ENCODE assay signal across 1 cellular context in the genomic region with DNA sequence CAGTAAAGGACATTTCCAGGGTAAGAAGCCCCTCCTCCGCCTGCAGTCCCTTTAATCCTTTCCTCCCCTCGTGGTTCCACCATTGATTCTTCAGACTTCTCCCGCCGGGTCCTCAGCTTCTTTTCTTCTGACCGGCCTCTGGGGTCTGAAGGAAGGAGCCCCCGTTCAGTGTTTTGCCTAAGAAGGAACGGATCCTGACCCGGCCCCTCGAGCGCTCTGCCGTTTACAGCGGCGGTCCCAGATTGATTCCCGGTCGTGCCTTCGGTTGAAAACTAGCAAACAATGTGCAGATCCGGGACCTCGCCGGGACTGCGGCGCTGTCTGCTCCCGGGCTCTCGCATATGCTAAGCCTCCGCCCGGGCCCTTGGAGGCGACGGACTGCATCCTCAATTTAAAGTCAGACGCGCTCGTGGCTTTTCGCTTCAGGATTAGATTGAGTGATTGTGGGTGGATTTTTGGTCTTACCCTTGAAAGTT.
A peak's percentile ranks its signal among the peaks of the same experiment; 100 is the strongest.
TF ChIP-seq lines count a peak whose summit lies in the region.

No MANE protein-coding gene starts in this region.

TF ChIP-seq in HepG2, 621 proteins besides CTCF, POLR2A, EP300 and RAD21 (continued from another document and continues in another):
- TF ChIP-seq THAP8 (CRISPR knock-in tag; IDR thresholded peaks at IDR 0.05; ENCODE audit: borderline replicate concordance), result no peak
- 0 out of 2 replicates have a peak, but pooled peaks have one; percentile 20 for TF ChIP-seq ZNF256 (CRISPR knock-in tag; conservative IDR thresholded peaks at IDR 0.05)
- no peak for TF ChIP-seq ETV5 (CRISPR knock-in tag; IDR thresholded peaks at IDR 0.05; ENCODE audit: borderline replicate concordance)
- TF ChIP-seq, protein P1, sequence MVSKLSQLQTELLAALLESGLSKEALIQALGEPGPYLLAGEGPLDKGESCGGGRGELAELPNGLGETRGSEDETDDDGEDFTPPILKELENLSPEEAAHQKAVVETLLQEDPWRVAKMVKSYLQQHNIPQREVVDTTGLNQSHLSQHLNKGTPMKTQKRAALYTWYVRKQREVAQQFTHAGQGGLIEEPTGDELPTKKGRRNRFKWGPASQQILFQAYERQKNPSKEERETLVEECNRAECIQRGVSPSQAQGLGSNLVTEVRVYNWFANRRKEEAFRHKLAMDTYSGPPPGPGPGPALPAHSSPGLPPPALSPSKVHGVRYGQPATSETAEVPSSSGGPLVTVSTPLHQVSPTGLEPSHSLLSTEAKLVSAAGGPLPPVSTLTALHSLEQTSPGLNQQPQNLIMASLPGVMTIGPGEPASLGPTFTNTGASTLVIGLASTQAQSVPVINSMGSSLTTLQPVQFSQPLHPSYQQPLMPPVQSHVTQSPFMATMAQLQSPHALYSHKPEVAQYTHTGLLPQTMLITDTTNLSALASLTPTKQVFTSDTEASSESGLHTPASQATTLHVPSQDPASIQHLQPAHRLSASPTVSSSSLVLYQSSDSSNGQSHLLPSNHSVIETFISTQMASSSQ (IDR thresholded peaks at IDR 0.05; ENCODE audit: low read depth), result no peak
- TF ChIP-seq, protein P1 (CRISPR knock-in tag; IDR thresholded peaks at IDR 0.05; ENCODE audit: borderline replicate concordance), result no peak
- peak; percentile 38; the same call in 1 of the 2 replicates for TF ChIP-seq SIN3A (IDR thresholded peaks at IDR 0.05; ENCODE audit: borderline replicate concordance, low read depth, low read length)
- TF ChIP-seq GPN1 (CRISPR knock-in tag; IDR thresholded peaks at IDR 0.05; ENCODE audit: borderline replicate concordance), result no peak
- no peak for TF ChIP-seq KDM5B (CRISPR knock-in tag; IDR thresholded peaks at IDR 0.05; ENCODE audit: borderline replicate concordance)
- no peak for TF ChIP-seq ZNF580 (CRISPR knock-in tag; IDR thresholded peaks at IDR 0.05; ENCODE audit: borderline replicate concordance, low read depth)
- no peak for TF ChIP-seq PITX1 (CRISPR knock-in tag; IDR thresholded peaks at IDR 0.05)
- TF ChIP-seq JARID2 (CRISPR knock-in tag; IDR thresholded peaks at IDR 0.05; ENCODE audit: insufficient replicate concordance), result no peak
- no peak for TF ChIP-seq ZBTB2 (CRISPR knock-in tag; IDR thresholded peaks at IDR 0.05; ENCODE audit: low read depth)
- TF ChIP-seq, protein P2, sequence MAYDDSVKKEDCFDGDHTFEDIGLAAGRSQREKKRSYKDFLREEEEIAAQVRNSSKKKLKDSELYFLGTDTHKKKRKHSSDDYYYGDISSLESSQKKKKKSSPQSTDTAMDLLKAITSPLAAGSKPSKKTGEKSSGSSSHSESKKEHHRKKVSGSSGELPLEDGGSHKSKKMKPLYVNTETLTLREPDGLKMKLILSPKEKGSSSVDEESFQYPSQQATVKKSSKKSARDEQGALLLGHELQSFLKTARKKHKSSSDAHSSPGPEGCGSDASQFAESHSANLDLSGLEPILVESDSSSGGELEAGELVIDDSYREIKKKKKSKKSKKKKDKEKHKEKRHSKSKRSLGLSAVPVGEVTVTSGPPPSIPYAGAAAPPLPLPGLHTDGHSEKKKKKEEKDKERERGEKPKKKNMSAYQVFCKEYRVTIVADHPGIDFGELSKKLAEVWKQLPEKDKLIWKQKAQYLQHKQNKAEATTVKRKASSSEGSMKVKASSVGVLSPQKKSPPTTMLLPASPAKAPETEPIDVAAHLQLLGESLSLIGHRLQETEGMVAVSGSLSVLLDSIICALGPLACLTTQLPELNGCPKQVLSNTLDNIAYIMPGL (CRISPR knock-in tag; IDR thresholded peaks at IDR 0.05; ENCODE audit: borderline replicate concordance in 1 of 2, low read depth in 1 of 2), result peak in 1 of 2 experiments; percentile 14; a peak in 1 of 4 replicates
- no peak for TF ChIP-seq KLF16 (CRISPR knock-in tag; IDR thresholded peaks at IDR 0.05)
- no peak for TF ChIP-seq ZNF44 (CRISPR knock-in tag; IDR thresholded peaks at IDR 0.05)
- TF ChIP-seq HNF4G (IDR thresholded peaks at IDR 0.05; ENCODE audit: borderline replicate concordance, low read depth, low read length), result no peak
- no peak for TF ChIP-seq HNF4G (CRISPR knock-in tag; IDR thresholded peaks at IDR 0.05; ENCODE audit: borderline replicate concordance, low read depth)
- no peak for TF ChIP-seq MATR3 (CRISPR knock-in tag; IDR thresholded peaks at IDR 0.05)
- TF ChIP-seq HOMEZ (CRISPR knock-in tag; IDR thresholded peaks at IDR 0.05; ENCODE audit: low read depth), result no peak
- no peak for TF ChIP-seq SUZ12 (IDR thresholded peaks at IDR 0.05; ENCODE audit: low read depth, low read length)
- no peak for TF ChIP-seq PAX8 (CRISPR knock-in tag; IDR thresholded peaks at IDR 0.05; ENCODE audit: borderline replicate concordance)
- TF ChIP-seq, protein P3, sequence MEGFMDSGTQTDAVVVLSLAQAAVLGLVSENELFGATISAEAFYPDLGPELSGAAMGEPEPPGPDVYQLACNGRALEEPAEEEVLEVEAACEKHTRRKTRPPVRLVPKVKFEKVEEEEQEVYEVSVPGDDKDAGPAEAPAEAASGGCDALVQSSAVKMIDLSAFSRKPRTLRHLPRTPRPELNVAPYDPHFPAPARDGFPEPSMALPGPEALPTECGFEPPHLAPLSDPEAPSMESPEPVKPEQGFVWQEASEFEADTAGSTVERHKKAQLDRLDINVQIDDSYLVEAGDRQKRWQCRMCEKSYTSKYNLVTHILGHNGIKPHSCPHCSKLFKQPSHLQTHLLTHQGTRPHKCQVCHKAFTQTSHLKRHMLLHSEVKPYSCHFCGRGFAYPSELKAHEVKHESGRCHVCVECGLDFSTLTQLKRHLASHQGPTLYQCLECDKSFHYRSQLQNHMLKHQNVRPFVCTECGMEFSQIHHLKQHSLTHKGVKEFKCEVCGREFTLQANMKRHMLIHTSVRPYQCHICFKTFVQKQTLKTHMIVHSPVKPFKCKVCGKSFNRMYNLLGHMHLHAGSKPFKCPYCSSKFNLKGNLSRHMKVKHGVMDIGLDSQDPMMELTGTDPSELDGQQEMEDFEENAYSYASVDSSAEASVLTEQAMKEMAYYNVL (CRISPR knock-in tag; IDR thresholded peaks at IDR 0.05; ENCODE audit: borderline replicate concordance), result no peak
- TF ChIP-seq NFKBIZ (CRISPR knock-in tag; IDR thresholded peaks at IDR 0.05), result 0 out of 2 replicates have a peak, but pooled peaks have one; percentile 18
- no peak for TF ChIP-seq TBP (CRISPR knock-in tag; IDR thresholded peaks at IDR 0.05)
- TF ChIP-seq, protein P4, sequence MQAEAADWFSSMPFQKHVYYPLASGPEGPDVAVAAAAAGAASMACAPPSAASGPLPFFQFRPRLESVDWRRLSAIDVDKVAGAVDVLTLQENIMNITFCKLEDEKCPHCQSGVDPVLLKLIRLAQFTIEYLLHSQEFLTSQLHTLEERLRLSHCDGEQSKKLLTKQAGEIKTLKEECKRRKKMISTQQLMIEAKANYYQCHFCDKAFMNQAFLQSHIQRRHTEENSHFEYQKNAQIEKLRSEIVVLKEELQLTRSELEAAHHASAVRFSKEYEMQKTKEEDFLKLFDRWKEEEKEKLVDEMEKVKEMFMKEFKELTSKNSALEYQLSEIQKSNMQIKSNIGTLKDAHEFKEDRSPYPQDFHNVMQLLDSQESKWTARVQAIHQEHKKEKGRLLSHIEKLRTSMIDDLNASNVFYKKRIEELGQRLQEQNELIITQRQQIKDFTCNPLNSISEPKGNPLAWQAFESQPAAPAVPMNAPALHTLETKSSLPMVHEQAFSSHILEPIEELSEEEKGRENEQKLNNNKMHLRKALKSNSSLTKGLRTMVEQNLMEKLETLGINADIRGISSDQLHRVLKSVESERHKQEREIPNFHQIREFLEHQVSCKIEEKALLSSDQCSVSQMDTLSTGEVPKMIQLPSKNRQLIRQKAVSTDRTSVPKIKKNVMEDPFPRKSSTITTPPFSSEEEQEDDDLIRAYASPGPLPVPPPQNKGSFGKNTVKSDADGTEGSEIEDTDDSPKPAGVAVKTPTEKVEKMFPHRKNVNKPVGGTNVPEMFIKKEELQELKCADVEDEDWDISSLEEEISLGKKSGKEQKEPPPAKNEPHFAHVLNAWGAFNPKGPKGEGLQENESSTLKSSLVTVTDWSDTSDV (CRISPR knock-in tag; IDR thresholded peaks at IDR 0.05), result no peak
- no peak for TF ChIP-seq RELA (CRISPR knock-in tag; IDR thresholded peaks at IDR 0.05)
- TF ChIP-seq, protein P5, sequence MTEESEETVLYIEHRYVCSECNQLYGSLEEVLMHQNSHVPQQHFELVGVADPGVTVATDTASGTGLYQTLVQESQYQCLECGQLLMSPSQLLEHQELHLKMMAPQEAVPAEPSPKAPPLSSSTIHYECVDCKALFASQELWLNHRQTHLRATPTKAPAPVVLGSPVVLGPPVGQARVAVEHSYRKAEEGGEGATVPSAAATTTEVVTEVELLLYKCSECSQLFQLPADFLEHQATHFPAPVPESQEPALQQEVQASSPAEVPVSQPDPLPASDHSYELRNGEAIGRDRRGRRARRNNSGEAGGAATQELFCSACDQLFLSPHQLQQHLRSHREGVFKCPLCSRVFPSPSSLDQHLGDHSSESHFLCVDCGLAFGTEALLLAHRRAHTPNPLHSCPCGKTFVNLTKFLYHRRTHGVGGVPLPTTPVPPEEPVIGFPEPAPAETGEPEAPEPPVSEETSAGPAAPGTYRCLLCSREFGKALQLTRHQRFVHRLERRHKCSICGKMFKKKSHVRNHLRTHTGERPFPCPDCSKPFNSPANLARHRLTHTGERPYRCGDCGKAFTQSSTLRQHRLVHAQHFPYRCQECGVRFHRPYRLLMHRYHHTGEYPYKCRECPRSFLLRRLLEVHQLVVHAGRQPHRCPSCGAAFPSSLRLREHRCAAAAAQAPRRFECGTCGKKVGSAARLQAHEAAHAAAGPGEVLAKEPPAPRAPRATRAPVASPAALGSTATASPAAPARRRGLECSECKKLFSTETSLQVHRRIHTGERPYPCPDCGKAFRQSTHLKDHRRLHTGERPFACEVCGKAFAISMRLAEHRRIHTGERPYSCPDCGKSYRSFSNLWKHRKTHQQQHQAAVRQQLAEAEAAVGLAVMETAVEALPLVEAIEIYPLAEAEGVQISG (CRISPR knock-in tag; IDR thresholded peaks at IDR 0.05), result no peak
- no peak; the same call in 1 of the 2 replicates for TF ChIP-seq ZNF746 (CRISPR knock-in tag; IDR thresholded peaks at IDR 0.05)
- TF ChIP-seq CENPT (CRISPR knock-in tag; IDR thresholded peaks at IDR 0.05; ENCODE audit: low read depth), result no peak
- no peak for TF ChIP-seq HOXA5 (CRISPR knock-in tag; IDR thresholded peaks at IDR 0.05)
- TF ChIP-seq STAG1 (CRISPR knock-in tag; IDR thresholded peaks at IDR 0.05), result no peak
- no peak for TF ChIP-seq TOE1 (CRISPR knock-in tag; IDR thresholded peaks at IDR 0.05)
- no peak for TF ChIP-seq KLF13 (CRISPR knock-in tag; IDR thresholded peaks at IDR 0.05)
- TF ChIP-seq ZNF629 (CRISPR knock-in tag; conservative IDR thresholded peaks at IDR 0.05), result 0 out of 2 replicates have a peak, but pooled peaks have one; percentile 11
- TF ChIP-seq MTA1 (CRISPR knock-in tag; IDR thresholded peaks at IDR 0.05; ENCODE audit: borderline replicate concordance), result no peak
- no peak for TF ChIP-seq ZNF350 (CRISPR knock-in tag; IDR thresholded peaks at IDR 0.05; ENCODE audit: borderline replicate concordance, low read depth)
- no peak for TF ChIP-seq ZNF354B (CRISPR knock-in tag; IDR thresholded peaks at IDR 0.05)
- no peak for TF ChIP-seq HHEX (CRISPR knock-in tag; IDR thresholded peaks at IDR 0.05)
- TF ChIP-seq, protein P6, sequence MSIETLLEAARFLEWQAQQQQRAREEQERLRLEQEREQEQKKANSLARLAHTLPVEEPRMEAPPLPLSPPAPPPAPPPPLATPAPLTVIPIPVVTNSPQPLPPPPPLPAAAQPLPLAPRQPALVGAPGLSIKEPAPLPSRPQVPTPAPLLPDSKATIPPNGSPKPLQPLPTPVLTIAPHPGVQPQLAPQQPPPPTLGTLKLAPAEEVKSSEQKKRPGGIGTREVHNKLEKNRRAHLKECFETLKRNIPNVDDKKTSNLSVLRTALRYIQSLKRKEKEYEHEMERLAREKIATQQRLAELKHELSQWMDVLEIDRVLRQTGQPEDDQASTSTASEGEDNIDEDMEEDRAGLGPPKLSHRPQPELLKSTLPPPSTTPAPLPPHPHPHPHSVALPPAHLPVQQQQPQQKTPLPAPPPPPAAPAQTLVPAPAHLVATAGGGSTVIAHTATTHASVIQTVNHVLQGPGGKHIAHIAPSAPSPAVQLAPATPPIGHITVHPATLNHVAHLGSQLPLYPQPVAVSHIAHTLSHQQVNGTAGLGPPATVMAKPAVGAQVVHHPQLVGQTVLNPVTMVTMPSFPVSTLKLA (IDR thresholded peaks at IDR 0.05), result no peak
